13 cellular contexts compared by ENCODE assay signal in the genomic region with DNA sequence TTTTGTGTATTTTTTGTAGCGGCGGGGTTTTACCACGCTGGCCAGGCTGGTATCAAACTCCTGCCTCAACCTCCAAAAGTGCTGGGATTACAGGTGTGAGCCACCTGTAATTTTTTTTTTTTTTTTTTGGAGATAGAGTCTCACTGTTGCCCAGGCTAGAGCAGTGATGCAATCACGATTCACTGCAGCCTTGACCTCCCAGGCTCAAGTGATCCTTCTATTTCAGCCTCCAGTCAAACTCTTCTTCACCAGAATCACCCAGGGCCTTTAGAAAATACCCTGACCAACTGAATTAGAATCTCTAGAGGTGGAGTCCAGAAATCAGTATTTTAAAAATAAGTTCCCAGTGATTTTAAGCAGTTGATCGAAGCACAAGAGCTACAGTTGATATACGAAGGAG. TPM values are rescaled to one million over a fixed set of nuclear protein-coding genes. Genes with fewer than 3 reads are reported as not detected.
DNase-seq lines count a peak whose midpoint lies in the region; ATAC-seq and TF ChIP-seq lines count a peak whose summit lies in the region.
"Had no signal": no experiment of that assay in that cellular context is flagged by ENCODE, and none has a peak within 500 bp of the region (broad histone marks: within the 10 kb centered on the region; RNA-seq: fewer than 3 reads in every experiment).

No MANE protein-coding gene starts in this region.

- H3K4me1 Mint-ChIP-seq in activated naive CD8-positive, alpha-beta T cell (ENCODE audit: low read depth): peaks cover 58% of the 10 kb centered on the region
- H3K4me1 Mint-ChIP-seq in activated naive CD8-positive, alpha-beta T cell treated with anti-CD3 and anti-CD28 coated beads, Interleukin-2, amount 50 U/mL, for 24 hours: peaks cover 59% of the 10 kb centered on the region
- H3K4me1 Mint-ChIP-seq in mesothelial cell of epicardium: peaks cover 17% of the 10 kb centered on the region

- no peaks in the 10 kb centered on the region for H3K9me3 Mint-ChIP-seq in activated naive CD8-positive, alpha-beta T cell (ENCODE audit: low read depth)
- H3K9me3 Mint-ChIP-seq in activated naive CD8-positive, alpha-beta T cell treated with anti-CD3 and anti-CD28 coated beads, Interleukin-2, amount 50 U/mL, for 24 hours: no peaks in the 10 kb centered on the region
- no peaks in the 10 kb centered on the region for H3K9me3 Mint-ChIP-seq in mesothelial cell of epicardium

- H3K27ac ChIP-seq in caudate nucleus (ENCODE audit: low read depth, low read length) (peak overlapping the region; percentile 72), transverse colon (peak overlapping the region; percentile 84 to 87 (median 86))
- H3K27ac ChIP-seq: SK-N-MC had no signal

- in situ Hi-C loops in transverse colon (cut with MboI; ENCODE audit: low pct_ligation_motif_present in 1 of 4, low pct_unique_long_range_greater_than_20kb in 1 of 4, low sequenced_read_pairs in 3 of 4): no loop called here

- peaks cover 0 to 2% (median 0%) of the 10 kb centered on the region in 4 donors for H3K36me3 ChIP-seq in transverse colon

- intact Hi-C loops in transverse colon (cut with DNase I; ENCODE audit: low total_unique reads): no loop called here

- no peak for DNase-seq in activated naive CD8-positive, alpha-beta T cell treated with anti-CD3 and anti-CD28 coated beads, Interleukin-2, amount 50 U/mL, for 24 hours
- DNase-seq in caudate nucleus (lab: John Stamatoyannopoulos, UW) (no peak), mesothelial cell of epicardium (ENCODE audit: low spot score in 2 of 2, unreplicated experiment in 2 of 2) (no peak), transverse colon (no peak), activated gamma-delta T cell treated with Interleukin-2 at 50 U/mL for 16 hours (no peak), NCI-H510A (lab: John Stamatoyannopoulos, UW) (no peak)
- DNase-seq: activated CD4-positive, alpha-beta T cell treated with anti-CD3 and anti-CD28 coated beads, Interleukin-2, amount 50 U/mL, for 1 hour; NCI-H446 had no signal

- peaks cover 30 to 95% (median 63%) of the 10 kb centered on the region in 4 donors for H3K4me1 ChIP-seq in transverse colon

- no peak overlapping the region for H3K4me3 Mint-ChIP-seq in activated naive CD8-positive, alpha-beta T cell
- no peak overlapping the region for H3K4me3 Mint-ChIP-seq in activated naive CD8-positive, alpha-beta T cell treated with anti-CD3 and anti-CD28 coated beads, Interleukin-2, amount 50 U/mL, for 24 hours
- H3K4me3 Mint-ChIP-seq in mesothelial cell of epicardium: no peak overlapping the region

- no peak for ATAC-seq in activated naive CD8-positive, alpha-beta T cell treated with anti-CD3 and anti-CD28 coated beads, Interleukin-2, amount 50 U/mL, for 24 hours
- no peak for ATAC-seq in GM21529 (IDR thresholded peaks at IDR 0.05; ENCODE audit: unreplicated experiment)

- peak overlapping the region; percentile 34 for H3K27ac Mint-ChIP-seq in activated naive CD8-positive, alpha-beta T cell
- H3K27ac Mint-ChIP-seq in activated naive CD8-positive, alpha-beta T cell treated with anti-CD3 and anti-CD28 coated beads, Interleukin-2, amount 50 U/mL, for 24 hours: no peak overlapping the region
- peak overlapping the region; percentile 90 for H3K27ac Mint-ChIP-seq in mesothelial cell of epicardium

- TF ChIP-seq EP300 in transverse colon (IDR thresholded peaks at IDR 0.05; ENCODE audit: low read depth): no peak

- H3K9me3 ChIP-seq in transverse colon: no peaks in the 10 kb centered on the region

- 79% methylated on average over 6 of the region's 6 CpGs; no CpG with 5 or more reads in 1 of the 2 donors for WGBS in transverse colon (ENCODE audit: low coverage in 1 of 2), 2 donors

- H3K4me3 ChIP-seq in transverse colon: no peak overlapping the region
- H3K4me3 ChIP-seq: SK-N-MC had no signal

- no peak for TF ChIP-seq POLR2A in transverse colon (IDR thresholded peaks at IDR 0.05)

- H3K36me3 Mint-ChIP-seq in activated naive CD8-positive, alpha-beta T cell: no peaks in the 10 kb centered on the region
- H3K36me3 Mint-ChIP-seq in activated naive CD8-positive, alpha-beta T cell treated with anti-CD3 and anti-CD28 coated beads, Interleukin-2, amount 50 U/mL, for 24 hours (ENCODE audit: low read depth): peaks cover 14% of the 10 kb centered on the region
- H3K36me3 Mint-ChIP-seq in mesothelial cell of epicardium: peaks cover 3% of the 10 kb centered on the region

- no peaks in the 10 kb centered on the region for H3K27me3 ChIP-seq in transverse colon

- TF ChIP-seq CTCF in mesothelial cell of epicardium (IDR thresholded peaks at IDR 0.05; ENCODE audit: unreplicated experiment): no peak
- TF ChIP-seq CTCF in transverse colon (IDR thresholded peaks at IDR 0.05): no peak

- H3K27me3 Mint-ChIP-seq in activated naive CD8-positive, alpha-beta T cell: no peaks in the 10 kb centered on the region
- no peaks in the 10 kb centered on the region for H3K27me3 Mint-ChIP-seq in activated naive CD8-positive, alpha-beta T cell treated with anti-CD3 and anti-CD28 coated beads, Interleukin-2, amount 50 U/mL, for 24 hours
- H3K27me3 Mint-ChIP-seq in mesothelial cell of epicardium (ENCODE audit: low read depth): no peaks in the 10 kb centered on the region

RNA-seq across cellular contexts. Expression of a gene that starts 12.5 kb away (rescaled TPM):
- total RNA-seq in mesothelial cell of epicardium (0.18 TPM in 1 of 3 replicates, not detected in the others), transverse colon (under 1 TPM in 1 of 4 donors, not detected in 3; 0.14 TPM)
- total RNA-seq: left colon, sciatic nerve had no signal

RNA-seq across cellular contexts. Expression of a gene that starts 14.0 kb away (rescaled TPM):
- total RNA-seq in mesothelial cell of epicardium (86.2 to 87.5 TPM (median 86.4 TPM) in 3 replicates), transverse colon (100 to 1,000 TPM in 1 of 4 donors, 10 to 100 TPM in 3; 16.9 to 154 (median 48.9) TPM)

RNA-seq across cellular contexts. Expression of a gene that starts 19.6 kb away (rescaled TPM):
- total RNA-seq in mesothelial cell of epicardium: 71.2 to 78.2 TPM (median 73.2 TPM) in 3 replicates
- total RNA-seq in transverse colon: 100 to 1,000 TPM in 2 of 4 donors, 10 to 100 TPM in 2; 40.8 to 172 (median 112) TPM

RNA-seq across cellular contexts. Expression of a gene that starts 22.6 kb away (rescaled TPM):
- 10.5 to 11.6 TPM (median 11.3 TPM) in 3 replicates for total RNA-seq in mesothelial cell of epicardium
- 10 to 100 TPM in 3 of 4 donors, 1 to 10 TPM in 1; 4.6 to 14.6 (median 12.8) TPM for total RNA-seq in transverse colon

RNA-seq across cellular contexts. Expression of a gene that starts 36.9 kb away (rescaled TPM):
- total RNA-seq in mesothelial cell of epicardium: 2.2 to 2.9 TPM (median 2.5 TPM) in 3 replicates
- total RNA-seq in transverse colon: under 1 TPM in 2 of 4 donors, not detected in 2; 0.27 to 0.48 TPM
